1 cellular context compared by ENCODE assay signal in genomic region chr16:18933501-18933900, GRCh38.
A peak's percentile ranks its signal among the peaks of the same experiment; 100 is the strongest.
TF ChIP-seq lines count a peak whose summit lies in the region.

No MANE protein-coding gene starts in this region.

TF ChIP-seq in K562, 482 proteins besides CTCF, POLR2A, EP300 and RAD21:
- TF ChIP-seq ATF3 (IDR thresholded peaks at IDR 0.05), result peak; percentile 28; the same call in 1 of the 2 replicates
- no peak for TF ChIP-seq ATF3 (CRISPR knock-in tag; conservative IDR thresholded peaks at IDR 0.05)
- no peak for TF ChIP-seq TFAP4 (CRISPR knock-in tag; IDR thresholded peaks at IDR 0.05; ENCODE audit: borderline replicate concordance)
- TF ChIP-seq NKRF (IDR thresholded peaks at IDR 0.05; ENCODE audit: borderline replicate concordance), result no peak
- no peak for TF ChIP-seq ATF7 (IDR thresholded peaks at IDR 0.05)
